8 cellular contexts compared by ENCODE assay signal in genomic region chr7:115910541-115911164, GRCh38.
DNase-seq lines count a peak whose midpoint lies in the region; ATAC-seq, FAIRE-seq and TF ChIP-seq lines count a peak whose summit lies in the region.

No MANE protein-coding gene starts in this region.

- peaks cover 34% of the 10 kb centered on the region for H3K27me3 Mint-ChIP-seq in activated CD8-positive, alpha-beta memory T cell treated with anti-CD3 and anti-CD28 coated beads, Interleukin-2, amount 10 ng/mL, durations not matched to agents 7 days and 5 days

- CTCF ChIA-PET in HEK293T (lab: Yijun Ruan, JAX), result interaction anchor here (0.6 kb wide), 1 partner anchor 1543 kb away, joined by 4 read pairs; no protein-coding TSS in a partner anchor
- CTCF ChIA-PET in K562 (lab: Yijun Ruan, JAX; ENCODE audit: low intra/inter-chr PET ratio), result no interaction called here
- CTCF ChIA-PET in activated CD8-positive, alpha-beta memory T cell treated with anti-CD3 and anti-CD28 coated beads, Interleukin-2, amount 10 ng/mL, durations not matched to agents 7 days and 5 days (lab: Charles Lee), result no interaction called here

- BruUV-seq in K562 (replicated peaks; lab: Mats Ljungman, UMichigan), result no TSS peak

- intact Hi-C loops in K562 (cut with micrococcal nuclease) (loop anchor here (5.0 kb wide), 1 partner anchor 1883 kb away; no protein-coding TSS in a partner anchor), lower lobe of right lung (cut with DNase I) (no loop called here)

- H3K4me1 ChIP-seq in K562 (replicated peaks in 1 of 2; ENCODE audit: control insufficient read depth in 2 of 2, insufficient read depth in 2 of 2, low read length in 2 of 2), result no peaks in the 10 kb centered on the region
- peaks cover 7% of the 10 kb centered on the region for H3K4me1 ChIP-seq in lower lobe of right lung

- peak; percentile 12 for DNase-seq in HEK293T (ENCODE audit: extremely low spot score)
- peak; percentile 29 for DNase-seq in NCI-H226
- DNase-seq in K562 (ENCODE audit: extremely low read depth in 1 of 4, low spot score in 3 of 4), result peak in 1 of 4 experiments; percentile 9
- DNase-seq in lower lobe of right lung, result no peak
- no peak for DNase-seq in amniotic stem cell (lab: John Stamatoyannopoulos, UW)
- DNase-seq in activated CD8-positive, alpha-beta memory T cell treated with anti-CD3 and anti-CD28 coated beads, Interleukin-2, amount 10 ng/mL, durations not matched to agents 7 days and 5 days, result no peak

- WGBS in K562 (ENCODE audit: insufficient coverage, low coverage, missing lambda C conversion rate), result 0% methylated on average over 5 of the region's 5 CpGs

- POLR2A ChIA-PET in HEK293T (lab: Yijun Ruan, JAX), result no interaction called here
- POLR2A ChIA-PET in K562 (lab: Yijun Ruan, JAX), result no interaction called here

- FAIRE-seq in G401.6 (lab: Jason Lieb, UNC) (peak; percentile 27), K562 (lab: Jason Lieb, UNC) (no peak)

- H3K36me3 ChIP-seq in K562 (ENCODE audit: control insufficient read depth, insufficient read depth, low read length) (no peaks in the 10 kb centered on the region), lower lobe of right lung (no peaks in the 10 kb centered on the region)

- TF ChIP-seq CTCF in K562 (IDR thresholded peaks at IDR 0.05 in 2 of 3, conservative IDR thresholded peaks at IDR 0.05 in 1 of 3; ENCODE audit: insufficient read depth in 2 of 3, low read depth in 1 of 3, low read length in 3 of 3), result peak in 2 of 3 experiments; percentile 25 to 40; a peak in 2 of 6 replicates
- TF ChIP-seq CTCF in lower lobe of right lung (IDR thresholded peaks at IDR 0.05), result peak; percentile 56

- no peak for TF ChIP-seq POLR2A in K562 (conservative IDR thresholded peaks at IDR 0.05)

- H4K20me1 ChIP-seq in K562 (replicated peaks; ENCODE audit: control insufficient read depth, insufficient read depth, low read length), result no peaks in the 10 kb centered on the region

- H3K9me3 Mint-ChIP-seq in activated CD8-positive, alpha-beta memory T cell treated with anti-CD3 and anti-CD28 coated beads, Interleukin-2, amount 10 ng/mL, durations not matched to agents 7 days and 5 days (ENCODE audit: low read depth), result no peaks in the 10 kb centered on the region

- no peaks in the 10 kb centered on the region for H3K4me1 Mint-ChIP-seq in activated CD8-positive, alpha-beta memory T cell treated with anti-CD3 and anti-CD28 coated beads, Interleukin-2, amount 10 ng/mL, durations not matched to agents 7 days and 5 days

- no peak overlapping the region for H3K27ac Mint-ChIP-seq in activated CD8-positive, alpha-beta memory T cell treated with anti-CD3 and anti-CD28 coated beads, Interleukin-2, amount 10 ng/mL, durations not matched to agents 7 days and 5 days

- no peaks in the 10 kb centered on the region for H3K36me3 Mint-ChIP-seq in activated CD8-positive, alpha-beta memory T cell treated with anti-CD3 and anti-CD28 coated beads, Interleukin-2, amount 10 ng/mL, durations not matched to agents 7 days and 5 days

- in situ Hi-C loops in K562 (cut with MboI), result no loop called here

- no peaks in the 10 kb centered on the region for H3K27me3 ChIP-seq in K562 (ENCODE audit: control insufficient read depth in 2 of 2, insufficient read depth in 2 of 2, low read length in 2 of 2)
- H3K27me3 ChIP-seq in lower lobe of right lung (ENCODE audit: low read depth), result no peaks in the 10 kb centered on the region

- no peak overlapping the region for H2AFZ ChIP-seq in K562 (ENCODE audit: low read depth, low read length)

- no peak overlapping the region for H3K9ac ChIP-seq in K562 (ENCODE audit: insufficient read depth in 1 of 2, low read depth in 2 of 2, low read length in 2 of 2)

- no peaks in the 10 kb centered on the region for H3K9me1 ChIP-seq in K562 (ENCODE audit: control insufficient read depth, insufficient read depth, low read length)

- no peaks in the 10 kb centered on the region for H3K79me2 ChIP-seq in K562 (ENCODE audit: control insufficient read depth, insufficient read depth, low read length)

- no peak for TF ChIP-seq EP300 in K562 (IDR thresholded peaks at IDR 0.05; ENCODE audit: low read length)

- ATAC-seq in K562, result no peak
- ATAC-seq in lower lobe of right lung, result peak; percentile 45 to 46
- no peak for ATAC-seq in activated CD8-positive, alpha-beta memory T cell treated with anti-CD3 and anti-CD28 coated beads, Interleukin-2, amount 10 ng/mL, durations not matched to agents 7 days and 5 days
- no peak for ATAC-seq in esophagus mucosa

- H3K9me3 ChIP-seq in K562 (replicated peaks; ENCODE audit: control insufficient read depth, insufficient read depth, low read depth, low read length) (no peaks in the 10 kb centered on the region), lower lobe of right lung (no peaks in the 10 kb centered on the region)

- no peak overlapping the region for H3K4me3 ChIP-seq in K562
- H3K4me3 ChIP-seq in lower lobe of right lung, result no peak overlapping the region

- H3K27ac ChIP-seq in K562 (ENCODE audit: extremely low read depth, low read depth, low read length), result no peak overlapping the region
- H3K27ac ChIP-seq in lower lobe of right lung, result no peak overlapping the region

- H3K4me2 ChIP-seq in K562 (ENCODE audit: insufficient read depth, low read length), result no peak overlapping the region

- TF ChIP-seq RAD21 in K562 (CRISPR knock-in tag; conservative IDR thresholded peaks at IDR 0.05 in 1 of 2, IDR thresholded peaks at IDR 0.05 in 1 of 2), result peak; percentile 59 to 73; a peak in 3 of 4 replicates

- no peak overlapping the region for H3K4me3 Mint-ChIP-seq in activated CD8-positive, alpha-beta memory T cell treated with anti-CD3 and anti-CD28 coated beads, Interleukin-2, amount 10 ng/mL, durations not matched to agents 7 days and 5 days

TF ChIP-seq in HEK293T, 16 proteins besides CTCF, POLR2A, EP300 and RAD21:
- TF ChIP-seq PKNOX1 (IDR thresholded peaks at IDR 0.05) (no peak), SUZ12 (IDR thresholded peaks at IDR 0.05) (no peak), HDGF (IDR thresholded peaks at IDR 0.05; ENCODE audit: borderline replicate concordance) (no peak), BHLHE40 (IDR thresholded peaks at IDR 0.05; ENCODE audit: borderline replicate concordance) (no peak), TARDBP (IDR thresholded peaks at IDR 0.05) (no peak), ZNF384 (IDR thresholded peaks at IDR 0.05) (no peak), L3MBTL2 (conservative IDR thresholded peaks at IDR 0.05) (no peak), SP1 (IDR thresholded peaks at IDR 0.05) (no peak), ELF4 (IDR thresholded peaks at IDR 0.05) (no peak), FOXA1 (IDR thresholded peaks at IDR 0.05) (no peak), CTBP1 (IDR thresholded peaks at IDR 0.05; ENCODE audit: borderline replicate concordance) (no peak), NFRKB (IDR thresholded peaks at IDR 0.05) (no peak), ARNT (IDR thresholded peaks at IDR 0.05) (no peak), LEF1 (IDR thresholded peaks at IDR 0.05; ENCODE audit: borderline replicate concordance) (no peak), FOXM1 (IDR thresholded peaks at IDR 0.05; ENCODE audit: borderline replicate concordance) (no peak), FOXK2 (IDR thresholded peaks at IDR 0.05) (no peak)
TF ChIP-seq in HEK293T: peak in this region for 0.

TF ChIP-seq in K562, 482 proteins besides CTCF, POLR2A, EP300 and RAD21:
- TF ChIP-seq FOXM1 (IDR thresholded peaks at IDR 0.05; ENCODE audit: low read depth), result no peak
- TF ChIP-seq FOXM1 (CRISPR knock-in tag; IDR thresholded peaks at IDR 0.05; ENCODE audit: low read depth), result no peak
- TF ChIP-seq, protein P1, sequence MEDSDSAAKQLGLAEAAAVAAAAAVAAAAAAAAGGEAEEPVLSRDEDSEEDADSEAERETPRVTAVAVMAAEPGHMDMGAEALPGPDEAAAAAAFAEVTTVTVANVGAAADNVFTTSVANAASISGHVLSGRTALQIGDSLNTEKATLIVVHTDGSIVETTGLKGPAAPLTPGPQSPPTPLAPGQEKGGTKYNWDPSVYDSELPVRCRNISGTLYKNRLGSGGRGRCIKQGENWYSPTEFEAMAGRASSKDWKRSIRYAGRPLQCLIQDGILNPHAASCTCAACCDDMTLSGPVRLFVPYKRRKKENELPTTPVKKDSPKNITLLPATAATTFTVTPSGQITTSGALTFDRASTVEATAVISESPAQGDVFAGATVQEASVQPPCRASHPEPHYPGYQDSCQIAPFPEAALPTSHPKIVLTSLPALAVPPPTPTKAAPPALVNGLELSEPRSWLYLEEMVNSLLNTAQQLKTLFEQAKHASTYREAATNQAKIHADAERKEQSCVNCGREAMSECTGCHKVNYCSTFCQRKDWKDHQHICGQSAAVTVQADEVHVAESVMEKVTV (CRISPR knock-in tag; IDR thresholded peaks at IDR 0.05), result 0 out of 2 replicates have a peak, but pooled peaks have one; percentile 31

Comparison
In these comparisons a context has a peak if more than half of its experiments do, and no peak if none do; other contexts are left out.
1. DNase-seq: peak in HEK293T (single experiment) and NCI-H226 (single experiment); none in lower lobe of right lung (single experiment), amniotic stem cell (single experiment) and activated CD8-positive, alpha-beta memory T cell treated with anti-CD3 and anti-CD28 coated beads, Interleukin-2, amount 10 ng/mL, durations not matched to agents 7 days and 5 days (single experiment).
2. ATAC-seq: peak in lower lobe of right lung (2 of 2); none in K562 (single experiment), activated CD8-positive, alpha-beta memory T cell treated with anti-CD3 and anti-CD28 coated beads, Interleukin-2, amount 10 ng/mL, durations not matched to agents 7 days and 5 days (single experiment) and esophagus mucosa (single experiment).